In genomic region chr11:14520086-14520901, GRCh38 we compare ENCODE assay signal across 8 cellular contexts. TPM values are rescaled to one million over a fixed set of nuclear protein-coding genes. Genes with fewer than 3 reads are reported as not detected.
DNase-seq lines count a peak whose midpoint lies in the region; ATAC-seq and TF ChIP-seq lines count a peak whose summit lies in the region.

PSMA1 (minus strand) TSS chr11:14520386; CDS start chr11:14520299, 87 bp downstream.

- H3K27ac ChIP-seq in Panc1 (ENCODE audit: low read length): peak within 1 kb of the TSS; percentile 99
- H3K27ac ChIP-seq in muscle layer of duodenum (ENCODE audit: low read length): peak within 1 kb of the TSS; percentile 91

- intact Hi-C loops in Panc1 (cut with micrococcal nuclease; ENCODE audit: unreplicated experiment): loop anchor here (5.0 to 10.0 kb wide), 3 partner anchors 122 to 555 kb away; partner anchors contain the start of genes CALCB, CYP2R1 and PDE3B

- peaks cover 28% of the 10 kb centered on the region for H3K36me3 Mint-ChIP-seq in activated T-cell treated with anti-CD3 and anti-CD28 coated beads, Interleukin-2, amount 50 U/mL, for 4 hours (ENCODE audit: insufficient read depth)

- H3K27me3 ChIP-seq in Panc1 (ENCODE audit: control insufficient read depth, insufficient read depth, low read length) (no peaks in the 10 kb centered on the region), muscle layer of duodenum (ENCODE audit: low read depth, low read length) (no peaks in the 10 kb centered on the region)

- H3K4me1 ChIP-seq in Panc1 (ENCODE audit: control insufficient read depth, insufficient read depth, low read length) (peaks cover 11% of the 10 kb centered on the region; the same call in 1 of the 2 replicates), muscle layer of duodenum (ENCODE audit: control insufficient read depth in 1 of 2, insufficient read depth in 2 of 2, low read length in 2 of 2) (peaks cover 0 to 17% of the 10 kb centered on the region in 2 donors)

- H3K36me3 ChIP-seq in Panc1 (ENCODE audit: control insufficient read depth, insufficient read depth, low read length) (peaks cover 15% of the 10 kb centered on the region), muscle layer of duodenum (ENCODE audit: control insufficient read depth in 1 of 2, insufficient read depth in 2 of 2, low read length in 2 of 2) (peaks cover 8 to 20% of the 10 kb centered on the region in 2 donors)

- H3K4me3 Mint-ChIP-seq in activated T-cell treated with anti-CD3 and anti-CD28 coated beads, Interleukin-2, amount 50 U/mL, for 4 hours: peak within 1 kb of the TSS; percentile 97

- in situ Hi-C loops in Panc1 (cut with HindIII; ENCODE audit: low pct_unique_long_range_greater_than_20kb, low sequenced_read_pairs): no loop called here

- DNase-seq in DMS53 treated with DMSO at 0.1 percent for 48 hours (lab: John Stamatoyannopoulos, UW; ENCODE audit: unreplicated experiment) (peak; percentile 97), KG1 (lab: John Stamatoyannopoulos, UW) (peak; percentile 88), Panc1 (ENCODE audit: low read depth, low spot score) (peak; percentile 79)
- peak; percentile 87 for DNase-seq in activated T-cell treated with anti-CD3 and anti-CD28 coated beads, Interleukin-2, amount 50 U/mL, for 4 hours
- peak; percentile 87 to 88 for DNase-seq in stimulated activated CD8-positive, alpha-beta memory T cell treated with anti-CD3 and anti-CD28 coated beads, Interleukin-7, amount 100 ng/mL, for 4 hours (ENCODE audit: low read depth in 2 of 2)

- peak; percentile 91 for ATAC-seq in GM21723 (IDR thresholded peaks at IDR 0.05; ENCODE audit: unreplicated experiment)
- ATAC-seq in Panc1: peak; percentile 98
- peak; percentile 90 to 91 for ATAC-seq in activated T-cell treated with anti-CD3 and anti-CD28 coated beads, Interleukin-2, amount 50 U/mL, for 4 hours
- peak; percentile 98 for ATAC-seq in esophagus mucosa

- BruUV-seq in Panc1 (replicated peaks; lab: Mats Ljungman, UMichigan): no TSS peak

- H3K9me3 Mint-ChIP-seq in activated T-cell treated with anti-CD3 and anti-CD28 coated beads, Interleukin-2, amount 50 U/mL, for 4 hours: no peaks in the 10 kb centered on the region

- no peaks in the 10 kb centered on the region for H3K27me3 Mint-ChIP-seq in activated T-cell treated with anti-CD3 and anti-CD28 coated beads, Interleukin-2, amount 50 U/mL, for 4 hours (ENCODE audit: low read depth)

- TF ChIP-seq CTCF in Panc1 (IDR thresholded peaks at IDR 0.05): no peak

- H3K9me3 ChIP-seq in Panc1 (ENCODE audit: control insufficient read depth, insufficient read depth, low read depth, low read length): no peaks in the 10 kb centered on the region
- no peaks in the 10 kb centered on the region for H3K9me3 ChIP-seq in muscle layer of duodenum (ENCODE audit: control insufficient read depth in 1 of 2, low read length in 2 of 2)

- POLR2A ChIA-PET in Panc1 (lab: Charles Lee): interaction anchor here (0.6 kb wide), 1 partner anchor 104 kb away, joined by 9 read pairs; no protein-coding TSS in a partner anchor

- peak within 1 kb of the TSS; percentile 91 to 92 for H3K4me3 ChIP-seq in Panc1 (ENCODE audit: low read depth in 2 of 2, low read length in 2 of 2)
- peak within 1 kb of the TSS; percentile 71 to 86 for H3K4me3 ChIP-seq in muscle layer of duodenum (ENCODE audit: low read depth in 1 of 2, low read length in 2 of 2)

- H3K4me1 Mint-ChIP-seq in activated T-cell treated with anti-CD3 and anti-CD28 coated beads, Interleukin-2, amount 50 U/mL, for 4 hours (ENCODE audit: low read depth): peaks cover 29% of the 10 kb centered on the region

- CTCF ChIA-PET in Panc1 (lab: Charles Lee): interaction anchor here (0.7 kb wide), 1 partner anchor 387 kb away, joined by 4 read pairs; no protein-coding TSS in a partner anchor

RNA-seq across cellular contexts. Expression of gene PSMA1, which starts in this region (rescaled TPM):
- 198 TPM for total RNA-seq in Panc1 (2021; ENCODE audit: unreplicated experiment)
- polyA plus RNA-seq in Panc1 (2012; ENCODE audit: insufficient read length): 126 TPM
- 100 to 1,000 TPM; 371 to 419 (median 397) TPM for total RNA-seq in activated T-cell treated with anti-CD3 and anti-CD28 coated beads, Interleukin-2, amount 50 U/mL, for 4 hours
- 106 TPM for total RNA-seq in esophagus mucosa

Comparison
In these comparisons a context has a peak if more than half of its experiments do, and no peak if none do; other contexts are left out.
1. Peak in every context shown above with its lines: DNase-seq, ATAC-seq, H3K4me3 ChIP-seq and H3K27ac ChIP-seq.